In the genomic region with DNA sequence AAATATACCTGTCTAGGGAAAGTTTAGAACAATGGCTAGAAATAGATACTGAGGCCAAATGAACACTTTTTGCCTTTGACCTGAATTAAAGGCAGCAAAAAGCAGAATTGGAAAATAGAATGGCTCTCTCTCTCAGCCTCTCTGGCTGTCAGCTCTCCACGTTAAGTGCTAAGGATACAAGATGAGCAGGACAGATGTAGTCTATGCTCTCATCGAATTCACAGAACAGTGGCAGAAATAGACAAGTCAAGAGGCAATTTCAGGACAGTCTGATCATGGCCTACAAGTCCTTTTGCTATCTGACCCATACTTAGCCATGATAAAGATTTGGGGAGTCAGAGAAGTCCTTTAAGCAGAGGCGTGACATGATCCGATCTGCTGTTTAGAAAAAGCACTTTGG, we compare ENCODE assay signal across 23 cellular contexts.
DNase-seq lines count a peak whose midpoint lies in the region; ATAC-seq, FAIRE-seq and TF ChIP-seq lines count a peak whose summit lies in the region.
"Had no signal": no experiment of that assay in that cellular context is flagged by ENCODE, and none has a peak within 500 bp of the region (broad histone marks: within the 10 kb centered on the region; RNA-seq: fewer than 3 reads in every experiment).

No MANE protein-coding gene starts in this region.

- H2BK15ac ChIP-seq in IMR-90 (ENCODE audit: low read depth, low read length) = no peak overlapping the region

- no peaks in the 10 kb centered on the region for H4K20me1 ChIP-seq in IMR-90 (ENCODE audit: insufficient read depth, low read length)
- no peaks in the 10 kb centered on the region for H4K20me1 ChIP-seq in K562 (replicated peaks; ENCODE audit: control insufficient read depth, insufficient read depth, low read length)
- no peaks in the 10 kb centered on the region for H4K20me1 ChIP-seq in neural cell (ENCODE audit: insufficient read depth)
- H4K20me1 ChIP-seq in Karpas-422 (ENCODE audit: insufficient read depth, low read depth, low read length) = no peaks in the 10 kb centered on the region

- H3K56ac ChIP-seq in IMR-90 (ENCODE audit: extremely low read depth, insufficient read depth, low read length) = no peak overlapping the region

- H3K4ac ChIP-seq in IMR-90 (ENCODE audit: low read depth, low read length) = no peak overlapping the region

- intact Hi-C loops in IMR-90 (cut with micrococcal nuclease) (no loop called here), K562 (cut with micrococcal nuclease) (no loop called here)

- in situ Hi-C loops in IMR-90 (cut with MboI; ENCODE audit: low sequenced_read_pairs) = no loop called here
- in situ Hi-C loops in K562 (cut with MboI) = no loop called here

- peaks cover 2% of the 10 kb centered on the region; the same call in 1 of the 2 replicates for H3K4me1 ChIP-seq in IMR-90 (ENCODE audit: control insufficient read depth, insufficient read depth, low read length)
- H3K4me1 ChIP-seq in K562 (replicated peaks in 1 of 2; ENCODE audit: control insufficient read depth in 2 of 2, insufficient read depth in 2 of 2, low read length in 2 of 2) = peaks cover 0 to 39% of the 10 kb centered on the region in 2 experiments; a peak in 3 of 5 replicates
- no peaks in the 10 kb centered on the region for H3K4me1 ChIP-seq in Karpas-422 (ENCODE audit: low read length)

- no peaks in the 10 kb centered on the region for H3K9me3 Mint-ChIP-seq in natural killer cell treated with Interleukin-12 subunit alpha and Interleukin-12 subunit beta and Interleukin-15 and Interleukin-18, amount 100 ng/mL, for 72 hours
- H3K9me3 Mint-ChIP-seq: activated CD4-positive, alpha-beta memory T cell treated with anti-CD3 and anti-CD28 coated beads, Interleukin-2, amount 10 ng/mL, durations not matched to agents 7 days and 5 days; activated naive CD8-positive, alpha-beta T cell treated with anti-CD3 and anti-CD28 coated beads, Interleukin-2, amount 10 ng/mL, durations not matched to agents 7 days and 5 days; HFFc6 had no signal

- peak overlapping the region; percentile 23; the same call in 1 of the 2 replicates for H4K91ac ChIP-seq in IMR-90 (ENCODE audit: insufficient read depth, low read depth, low read length)

- TF ChIP-seq POLR2A in IMR-90 (IDR thresholded peaks at IDR 0.05; ENCODE audit: low read depth, low read length) (no peak), K562 (conservative IDR thresholded peaks at IDR 0.05) (no peak), GM12892 (IDR thresholded peaks at IDR 0.05; ENCODE audit: low read depth, low read length) (no peak)

- no peak overlapping the region for H2AFZ ChIP-seq in IMR-90 (replicated peaks; ENCODE audit: low read length, poor library complexity)
- H2AFZ ChIP-seq in K562 (ENCODE audit: low read depth, low read length) = peak overlapping the region; percentile 84
- no peak overlapping the region for H2AFZ ChIP-seq in neural cell (ENCODE audit: low read depth, low read length)
- H2AFZ ChIP-seq in Karpas-422 (ENCODE audit: low read length) = no peak overlapping the region

- POLR2A ChIA-PET in IMR-90 (lab: Charles Lee; ENCODE audit: unreplicated experiment) = no interaction called here
- POLR2A ChIA-PET in K562 (lab: Yijun Ruan, JAX) = interaction anchor here (0.6 kb wide), 1 partner anchor 14 kb away, joined by 4 read pairs; no protein-coding TSS in a partner anchor

- H3K4me2 ChIP-seq in IMR-90 (ENCODE audit: low read depth, low read length) = no peak overlapping the region
- H3K4me2 ChIP-seq in K562 (ENCODE audit: insufficient read depth, low read length) = peak overlapping the region; percentile 19; the same call in 1 of the 2 replicates
- H3K4me2 ChIP-seq in neural cell (ENCODE audit: low read length) = no peak overlapping the region
- no peak overlapping the region for H3K4me2 ChIP-seq in Karpas-422 (ENCODE audit: low read depth, low read length, poor library complexity, severe bottlenecking)

- no peaks in the 10 kb centered on the region for H3F3A ChIP-seq in neural cell (ENCODE audit: insufficient read depth, low read length, poor library complexity, severe bottlenecking)

- H3K79me2 ChIP-seq in K562 (ENCODE audit: control insufficient read depth, insufficient read depth, low read length) = no peaks in the 10 kb centered on the region
- H3K79me2 ChIP-seq in neural cell (replicated peaks; ENCODE audit: insufficient read depth, low read length) = no peaks in the 10 kb centered on the region
- H3K79me2 ChIP-seq in Karpas-422 (ENCODE audit: low read length) = no peaks in the 10 kb centered on the region

- H2BK120ac ChIP-seq in IMR-90 (ENCODE audit: low read depth, low read length) = no peak overlapping the region

- dilution Hi-C loops in IMR-90 (cut with HindIII; ENCODE audit: low sequenced_read_pairs, unreplicated experiment) = no loop called here

- no peak overlapping the region; the same call in 1 of the 2 replicates for H3K18ac ChIP-seq in IMR-90 (ENCODE audit: low read depth, low read length)

- TF ChIP-seq EP300 in K562 (IDR thresholded peaks at IDR 0.05; ENCODE audit: low read length) (no peak), neural cell (conservative IDR thresholded peaks at IDR 0.05; ENCODE audit: poor library complexity, severe bottlenecking) (no peak)

- FAIRE-seq in K562 (lab: Jason Lieb, UNC) = peak; percentile 70
- no peak for FAIRE-seq in GM12892 (lab: Jason Lieb, UNC)
- FAIRE-seq: A204.1 had no signal

- H3K27ac Mint-ChIP-seq in natural killer cell treated with Interleukin-12 subunit alpha and Interleukin-12 subunit beta and Interleukin-15 and Interleukin-18, amount 100 ng/mL, for 72 hours = no peak overlapping the region
- H3K27ac Mint-ChIP-seq: activated CD4-positive, alpha-beta memory T cell treated with anti-CD3 and anti-CD28 coated beads, Interleukin-2, amount 10 ng/mL, durations not matched to agents 7 days and 5 days; activated naive CD8-positive, alpha-beta T cell treated with anti-CD3 and anti-CD28 coated beads, Interleukin-2, amount 10 ng/mL, durations not matched to agents 7 days and 5 days; activated T-helper 1 cell treated with anti-CD3 and anti-CD28 coated beads, Interleukin-12 subunit alpha, Interleukin-12 subunit beta, Interleukin-2, Interleukin-4 antibody, amounts not matched to agents 30 ng/mL and 10 ng/mL and 1 ng/mL, durations not matched to agents 14 hours and 24 hours and 36 hours; HFFc6; immature natural killer cell had no signal

- TF ChIP-seq CTCF in IMR-90 (conservative IDR thresholded peaks at IDR 0.05; ENCODE audit: low read depth, low read length) (no peak), K562 (IDR thresholded peaks at IDR 0.05 in 2 of 3, conservative IDR thresholded peaks at IDR 0.05 in 1 of 3; ENCODE audit: insufficient read depth in 2 of 3, low read depth in 1 of 3, low read length in 3 of 3) (no peak), neural cell (IDR thresholded peaks at IDR 0.05; ENCODE audit: poor library complexity, severe bottlenecking) (no peak)

- no peak overlapping the region for H2AK9ac ChIP-seq in IMR-90 (replicated peaks; ENCODE audit: low read depth, low read length, poor library complexity)

- peak overlapping the region in 1 of 2 experiments; percentile 69; a peak in 1 of 4 replicates for H4K8ac ChIP-seq in IMR-90 (ENCODE audit: low read depth in 2 of 2, low read length in 2 of 2)

- CTCF ChIA-PET in IMR-90 (lab: Yijun Ruan, JAX) (interaction anchor here (1.2 kb wide), 1 partner anchor 11 kb away, joined by 4 read pairs; no protein-coding TSS in a partner anchor), K562 (lab: Yijun Ruan, JAX; ENCODE audit: low intra/inter-chr PET ratio) (no interaction called here)

- H3K9me3 ChIP-seq in IMR-90 (ENCODE audit: control insufficient read depth, insufficient read depth, low read length) (no peaks in the 10 kb centered on the region), K562 (replicated peaks; ENCODE audit: control insufficient read depth, insufficient read depth, low read depth, low read length) (no peaks in the 10 kb centered on the region), neural cell (ENCODE audit: low read length) (no peaks in the 10 kb centered on the region), Karpas-422 (ENCODE audit: low read length) (no peaks in the 10 kb centered on the region)
- H3K9me3 ChIP-seq: esophagus squamous epithelium, upper lobe of left lung had no signal

- H3K23ac ChIP-seq in IMR-90 (ENCODE audit: low read depth, low read length) = no peak overlapping the region

- no peaks in the 10 kb centered on the region for H3K36me3 Mint-ChIP-seq in natural killer cell treated with Interleukin-12 subunit alpha and Interleukin-12 subunit beta and Interleukin-15 and Interleukin-18, amount 100 ng/mL, for 72 hours
- H3K36me3 Mint-ChIP-seq: activated naive CD8-positive, alpha-beta T cell treated with anti-CD3 and anti-CD28 coated beads, Interleukin-2, amount 10 ng/mL, durations not matched to agents 7 days and 5 days had no signal

- H3K4me3 ChIP-seq in IMR-90 (ENCODE audit: insufficient read depth, low read depth, low read length) (no peak overlapping the region), K562 (no peak overlapping the region), neural cell (ENCODE audit: low read length) (no peak overlapping the region), Karpas-422 (ENCODE audit: low read length) (no peak overlapping the region)
- H3K4me3 ChIP-seq: esophagus squamous epithelium, upper lobe of left lung had no signal

- WGBS in IMR-90 (ENCODE audit: extremely low coverage in 2 of 2, insufficient read length in 1 of 2), 2 experiments = 89% methylated on average over 2 of the region's 4 CpGs; no CpG with 5 or more reads in 1 of the 2 experiments
- WGBS in K562 (ENCODE audit: insufficient coverage, low coverage, missing lambda C conversion rate) = 7% methylated on average over 4 of the region's 4 CpGs

- no peak overlapping the region for H3K4me3 Mint-ChIP-seq in natural killer cell treated with Interleukin-12 subunit alpha and Interleukin-12 subunit beta and Interleukin-15 and Interleukin-18, amount 100 ng/mL, for 72 hours
- H3K4me3 Mint-ChIP-seq: activated CD4-positive, alpha-beta memory T cell treated with anti-CD3 and anti-CD28 coated beads, Interleukin-2, amount 10 ng/mL, durations not matched to agents 7 days and 5 days; activated naive CD8-positive, alpha-beta T cell treated with anti-CD3 and anti-CD28 coated beads, Interleukin-2, amount 10 ng/mL, durations not matched to agents 7 days and 5 days; activated T-helper 1 cell treated with anti-CD3 and anti-CD28 coated beads, Interleukin-12 subunit alpha, Interleukin-12 subunit beta, Interleukin-2, Interleukin-4 antibody, amounts not matched to agents 30 ng/mL and 10 ng/mL and 1 ng/mL, durations not matched to agents 14 hours and 24 hours and 36 hours; HFFc6; immature natural killer cell; neural crest cell had no signal

- H3K36me3 ChIP-seq in IMR-90 (ENCODE audit: control insufficient read depth, insufficient read depth, low read length) (no peaks in the 10 kb centered on the region), K562 (ENCODE audit: control insufficient read depth, insufficient read depth, low read length) (no peaks in the 10 kb centered on the region), neural cell (ENCODE audit: insufficient read depth, low read length) (no peaks in the 10 kb centered on the region), Karpas-422 (ENCODE audit: insufficient read depth, low read length) (no peaks in the 10 kb centered on the region)
- H3K36me3 ChIP-seq: esophagus squamous epithelium, upper lobe of left lung, WERI-Rb-1 had no signal

- peaks cover 0 to 6% of the 10 kb centered on the region in 2 donors for H3K4me1 Mint-ChIP-seq in natural killer cell treated with Interleukin-12 subunit alpha and Interleukin-12 subunit beta and Interleukin-15 and Interleukin-18, amount 100 ng/mL, for 72 hours (ENCODE audit: low read depth in 2 of 2)
- H3K4me1 Mint-ChIP-seq: activated naive CD8-positive, alpha-beta T cell treated with anti-CD3 and anti-CD28 coated beads, Interleukin-2, amount 10 ng/mL, durations not matched to agents 7 days and 5 days; immature natural killer cell had no signal

- H3K9me2 ChIP-seq in neural cell (ENCODE audit: insufficient read depth, low read length) (no peaks in the 10 kb centered on the region), Karpas-422 (replicated peaks; ENCODE audit: insufficient read depth, low read length) (no peaks in the 10 kb centered on the region)

- H2AK5ac ChIP-seq in IMR-90 (ENCODE audit: low read depth, low read length) = peak overlapping the region; percentile 21; the same call in 1 of the 2 replicates

- DNase-seq in DMS79 (lab: John Stamatoyannopoulos, UW) = peak; percentile 27
- DNase-seq in DMS79 treated with DMSO at 0.1 percent for 48 hours (lab: John Stamatoyannopoulos, UW) = no peak
- no peak for DNase-seq in IMR-90
- DNase-seq in K562 (ENCODE audit: extremely low read depth in 1 of 4, low spot score in 3 of 4) = peak in 2 of 4 experiments; percentile 6 to 34
- DNase-seq in GM12892 (ENCODE audit: insufficient read length) = no peak
- DNase-seq in Karpas-422 = no peak
- DNase-seq in natural killer cell treated with Interleukin-12 subunit alpha and Interleukin-12 subunit beta and Interleukin-15 and Interleukin-18, amount 100 ng/mL, for 72 hours (ENCODE audit: low spot score) = no peak
- DNase-seq: activated CD4-positive, alpha-beta memory T cell treated with anti-CD3 and anti-CD28 coated beads, Interleukin-2, amount 10 ng/mL, durations not matched to agents 7 days and 5 days; activated naive CD8-positive, alpha-beta T cell treated with anti-CD3 and anti-CD28 coated beads, Interleukin-2, amount 10 ng/mL, durations not matched to agents 7 days and 5 days; C1 segment of cervical spinal cord; esophagus squamous epithelium; HFFc6; immature natural killer cell; NK-92 treated with Interleukin-12 subunit alpha and Interleukin-12 subunit beta, amount 100 ng/mL, for 24 hours; retina; stimulated activated CD4-positive, alpha-beta T cell treated with anti-CD3 and anti-CD28 coated beads, Interleukin-15, amount 100 ng/mL, for 24 hours; stimulated activated naive CD8-positive, alpha-beta T cell treated with anti-CD3 and anti-CD28 coated beads, Interleukin-15, Interleukin-2, amounts not matched to agents 100 U/mL and 50 U/mL, for 24 hours; upper lobe of left lung; WERI-Rb-1 had no signal

- no peaks in the 10 kb centered on the region for H3K79me1 ChIP-seq in IMR-90 (ENCODE audit: low read depth in 1 of 2, low read length in 2 of 2)

- H3K9me1 ChIP-seq in IMR-90 (ENCODE audit: insufficient read depth, low read length) (no peaks in the 10 kb centered on the region), K562 (ENCODE audit: control insufficient read depth, insufficient read depth, low read length) (no peaks in the 10 kb centered on the region)

- H3K9ac ChIP-seq in IMR-90 (ENCODE audit: low read depth, low read length) (no peak overlapping the region), K562 (ENCODE audit: insufficient read depth in 1 of 2, low read depth in 2 of 2, low read length in 2 of 2) (peak overlapping the region in 1 of 2 experiments; percentile 30; a peak in 2 of 4 replicates), neural cell (ENCODE audit: low read length) (peak overlapping the region; percentile 24), Karpas-422 (ENCODE audit: low read length) (no peak overlapping the region)

- no peak overlapping the region for H4K5ac ChIP-seq in IMR-90 (ENCODE audit: low read depth, low read length)

- H3K14ac ChIP-seq in IMR-90 (replicated peaks; ENCODE audit: low read depth, low read length) = no peak overlapping the region

- TF ChIP-seq RAD21 in IMR-90 (IDR thresholded peaks at IDR 0.05; ENCODE audit: low read length) (no peak), K562 (CRISPR knock-in tag; conservative IDR thresholded peaks at IDR 0.05 in 1 of 2, IDR thresholded peaks at IDR 0.05 in 1 of 2) (no peak), neural cell (conservative IDR thresholded peaks at IDR 0.05) (no peak)

- H3K27me3 ChIP-seq in IMR-90 (ENCODE audit: control insufficient read depth, insufficient read depth, low read length) (no peaks in the 10 kb centered on the region), K562 (ENCODE audit: control insufficient read depth in 2 of 2, insufficient read depth in 2 of 2, low read length in 2 of 2) (no peaks in the 10 kb centered on the region), neural cell (ENCODE audit: insufficient read depth, low read depth, low read length) (no peaks in the 10 kb centered on the region), Karpas-422 (ENCODE audit: low read length) (no peaks in the 10 kb centered on the region)
- H3K27me3 ChIP-seq: esophagus squamous epithelium, upper lobe of left lung had no signal

- ATAC-seq in IMR-90 (ENCODE audit: low read depth) (no peak), K562 (peak; percentile 60)
- ATAC-seq in natural killer cell treated with Interleukin-12 subunit alpha and Interleukin-12 subunit beta and Interleukin-15 and Interleukin-18, amount 100 ng/mL, for 72 hours = no peak
- ATAC-seq: stimulated activated naive CD8-positive, alpha-beta T cell treated with anti-CD3 and anti-CD28 coated beads, Interleukin-15, Interleukin-2, amounts not matched to agents 100 U/mL and 50 U/mL, for 24 hours had no signal

- H3K27ac ChIP-seq in IMR-90 (ENCODE audit: insufficient read depth, low read length) (no peak overlapping the region), K562 (ENCODE audit: extremely low read depth, low read depth, low read length) (peak overlapping the region; percentile 50), neural cell (ENCODE audit: low read length) (peak overlapping the region; percentile 55), Karpas-422 (ENCODE audit: low read length) (no peak overlapping the region)
- H3K27ac ChIP-seq: upper lobe of left lung, WERI-Rb-1 had no signal

- BruUV-seq in IMR-90 (replicated peaks; lab: Mats Ljungman, UMichigan) (no TSS peak), K562 (replicated peaks; lab: Mats Ljungman, UMichigan) (no TSS peak)

- peaks cover 25 to 29% of the 10 kb centered on the region in 2 donors for H3K27me3 Mint-ChIP-seq in natural killer cell treated with Interleukin-12 subunit alpha and Interleukin-12 subunit beta and Interleukin-15 and Interleukin-18, amount 100 ng/mL, for 72 hours
- H3K27me3 Mint-ChIP-seq: activated CD4-positive, alpha-beta memory T cell treated with anti-CD3 and anti-CD28 coated beads, Interleukin-2, amount 10 ng/mL, durations not matched to agents 7 days and 5 days had no signal

- no peak overlapping the region for H2BK5ac ChIP-seq in IMR-90 (ENCODE audit: low read depth, low read length, poor library complexity, severe bottlenecking)

- no peak overlapping the region for H2BK20ac ChIP-seq in IMR-90 (ENCODE audit: low read depth, low read length)

Comparison
In these comparisons a context has a peak if more than half of its experiments do, and no peak if none do; other contexts are left out.
1. H3K27ac ChIP-seq: peak in K562 (single experiment) and neural cell (single experiment); none in IMR-90 (single experiment) and Karpas-422 (single experiment).